ENCODE assay signal across 11 cellular contexts in the genomic region with DNA sequence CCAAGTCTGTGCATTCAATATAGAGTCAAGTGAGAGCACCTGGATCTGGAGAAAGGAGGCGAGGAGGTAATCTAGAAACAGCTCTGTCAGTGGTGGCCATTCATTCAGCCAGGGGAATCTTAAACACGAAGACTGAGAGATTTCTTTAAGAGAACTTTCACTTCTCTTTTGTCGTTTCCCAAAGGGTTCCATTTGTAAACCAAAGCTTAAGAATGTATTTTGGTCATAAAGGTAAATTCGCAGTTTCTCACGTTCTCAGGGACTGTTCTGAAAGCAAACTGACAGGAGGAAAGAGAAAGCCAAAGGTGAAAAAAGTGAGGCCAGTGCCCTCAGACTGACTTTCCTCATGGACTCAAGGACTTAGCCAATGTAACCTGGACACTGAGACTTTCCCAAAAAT.
DNase-seq lines count a peak whose midpoint lies in the region; ATAC-seq and TF ChIP-seq lines count a peak whose summit lies in the region.
"Had no signal": no experiment of that assay in that cellular context is flagged by ENCODE, and none has a peak within 500 bp of the region (broad histone marks: within the 10 kb centered on the region; RNA-seq: fewer than 3 reads in every experiment).

No MANE protein-coding gene starts in this region.

- H3K79me2 ChIP-seq in OCI-LY3 (ENCODE audit: low read length), result no peaks in the 10 kb centered on the region

- H3K36me3 Mint-ChIP-seq in activated naive CD4-positive, alpha-beta T cell treated with anti-CD3 and anti-CD28 coated beads, Interleukin-2, amount 10 ng/mL, durations not matched to agents 7 days and 5 days, result no peaks in the 10 kb centered on the region

- ATAC-seq in GM18508 (IDR thresholded peaks at IDR 0.05; ENCODE audit: insufficient read depth, unreplicated experiment) (peak; percentile 91), GM21390 (IDR thresholded peaks at IDR 0.05; ENCODE audit: unreplicated experiment) (peak; percentile 77), HG03045 (IDR thresholded peaks at IDR 0.05; ENCODE audit: unreplicated experiment) (peak; percentile 87)

- no peak overlapping the region for H3K9ac ChIP-seq in OCI-LY3 (ENCODE audit: low read length)

- TF ChIP-seq EP300 in sigmoid colon (IDR thresholded peaks at IDR 0.05), result no peak

- H3K4me3 ChIP-seq in OCI-LY3 (ENCODE audit: low read length) (no peak overlapping the region), sigmoid colon (no peak overlapping the region)

- peak overlapping the region; percentile 43 for H3K4me2 ChIP-seq in OCI-LY3 (ENCODE audit: low read length)

- no peak for TF ChIP-seq CTCF in OCI-LY3 (IDR thresholded peaks at IDR 0.05; ENCODE audit: low read depth, low read length)
- TF ChIP-seq CTCF in sigmoid colon (IDR thresholded peaks at IDR 0.05), result no peak

- no peak overlapping the region for H3K27ac Mint-ChIP-seq in activated naive CD4-positive, alpha-beta T cell treated with anti-CD3 and anti-CD28 coated beads, Interleukin-2, amount 10 ng/mL, durations not matched to agents 7 days and 5 days
- H3K27ac Mint-ChIP-seq: endodermal cell had no signal

- WGBS in sigmoid colon, 2 donors, result 71 to 85% methylated on average over 5 of the region's 5 CpGs

- H3K27me3 ChIP-seq in OCI-LY3 (ENCODE audit: low read depth, low read length) (no peaks in the 10 kb centered on the region), sigmoid colon (no peaks in the 10 kb centered on the region)

- DNase-seq in stimulated activated naive CD4-positive, alpha-beta T cell (lab: John Stamatoyannopoulos, UW), result no peak
- DNase-seq in activated naive CD4-positive, alpha-beta T cell treated with anti-CD3 and anti-CD28 coated beads, Interleukin-2, amount 10 ng/mL, durations not matched to agents 7 days and 5 days, result no peak
- DNase-seq in sigmoid colon, result no peak
- DNase-seq in activated gamma-delta T cell (lab: John Stamatoyannopoulos, UW), result no peak
- DNase-seq: activated CD4-positive, alpha-beta T cell treated with anti-CD3 and anti-CD28 coated beads, Interleukin-2, amount 50 U/mL, for 4 hours; NCI-H226 had no signal

- H3K4me1 Mint-ChIP-seq in activated naive CD4-positive, alpha-beta T cell treated with anti-CD3 and anti-CD28 coated beads, Interleukin-2, amount 10 ng/mL, durations not matched to agents 7 days and 5 days, result no peaks in the 10 kb centered on the region

- H3K27me3 Mint-ChIP-seq in activated naive CD4-positive, alpha-beta T cell treated with anti-CD3 and anti-CD28 coated beads, Interleukin-2, amount 10 ng/mL, durations not matched to agents 7 days and 5 days, result no peaks in the 10 kb centered on the region

- H3K27ac ChIP-seq in OCI-LY3 (ENCODE audit: low read length), result peak overlapping the region; percentile 20; the same call in 1 of the 2 replicates
- H3K27ac ChIP-seq in sigmoid colon, result no peak overlapping the region

- no peaks in the 10 kb centered on the region for H3K9me3 Mint-ChIP-seq in activated naive CD4-positive, alpha-beta T cell treated with anti-CD3 and anti-CD28 coated beads, Interleukin-2, amount 10 ng/mL, durations not matched to agents 7 days and 5 days
- H3K9me3 Mint-ChIP-seq: endodermal cell had no signal

- H3K36me3 ChIP-seq in OCI-LY3 (replicated peaks; ENCODE audit: low read depth, low read length), result no peaks in the 10 kb centered on the region
- no peaks in the 10 kb centered on the region for H3K36me3 ChIP-seq in sigmoid colon

- no peaks in the 10 kb centered on the region for H3K9me3 ChIP-seq in OCI-LY3 (ENCODE audit: insufficient read depth, low read length)
- H3K9me3 ChIP-seq in sigmoid colon, result no peaks in the 10 kb centered on the region

- no peak overlapping the region for H2AFZ ChIP-seq in OCI-LY3 (ENCODE audit: low read depth, low read length)

- H3K4me1 ChIP-seq in OCI-LY3 (ENCODE audit: low read length) (peaks cover 27% of the 10 kb centered on the region), sigmoid colon (no peaks in the 10 kb centered on the region)

- no peak for TF ChIP-seq POLR2A in sigmoid colon (IDR thresholded peaks at IDR 0.05)

- no peaks in the 10 kb centered on the region for H4K20me1 ChIP-seq in OCI-LY3 (ENCODE audit: insufficient read depth, low read length)

- intact Hi-C loops in sigmoid colon (cut with DNase I), result loop anchor here (10.0 kb wide), 1 partner anchor 423 kb away; no protein-coding TSS in a partner anchor

- CTCF ChIA-PET in activated naive CD4-positive, alpha-beta T cell treated with anti-CD3 and anti-CD28 coated beads, Interleukin-2, amount 10 ng/mL, durations not matched to agents 7 days and 5 days (lab: Charles Lee), result no interaction called here

- H3K4me3 Mint-ChIP-seq in activated naive CD4-positive, alpha-beta T cell treated with anti-CD3 and anti-CD28 coated beads, Interleukin-2, amount 10 ng/mL, durations not matched to agents 7 days and 5 days, result no peak overlapping the region
- H3K4me3 Mint-ChIP-seq: endodermal cell had no signal
